ENCODE assay signal across 8 cellular contexts in genomic region chr4:64539234-64539849, GRCh38.
DNase-seq lines count a peak whose midpoint lies in the region; ATAC-seq, FAIRE-seq and TF ChIP-seq lines count a peak whose summit lies in the region.

No MANE protein-coding gene starts in this region.

- H3K9me3 ChIP-seq in MG63, result no peaks in the 10 kb centered on the region

- no peaks in the 10 kb centered on the region for H3K36me3 ChIP-seq in MG63

- H3K4me3 ChIP-seq in MG63, result no peak overlapping the region

- TF ChIP-seq POLR2A in GM12891 (IDR thresholded peaks at IDR 0.05; ENCODE audit: low read depth, low read length) (no peak), GM12892 (IDR thresholded peaks at IDR 0.05; ENCODE audit: low read depth, low read length) (no peak)

- POLR2A ChIA-PET in RWPE1 (lab: Yijun Ruan, JAX; ENCODE audit: low non-redundant PET), result no interaction called here

- CTCF ChIA-PET in RWPE1 (lab: Yijun Ruan, JAX), result interaction anchor here (0.6 to 1.6 kb wide), 13 partner anchors 10 to 1751 kb away, joined by 3 to 7 read pairs (median 3); no protein-coding TSS in a partner anchor

- peak; percentile 96 for ATAC-seq in HG02610 (IDR thresholded peaks at IDR 0.05; ENCODE audit: unreplicated experiment)

- FAIRE-seq in GM12891 (lab: Jason Lieb, UNC), result peak; percentile 86
- FAIRE-seq in GM12892 (lab: Jason Lieb, UNC), result no peak

- H3K27ac ChIP-seq in RWPE1, result no peak overlapping the region

- TF ChIP-seq CTCF in RWPE1 (conservative IDR thresholded peaks at IDR 0.05; ENCODE audit: low read depth), result peak; percentile 82

- no peaks in the 10 kb centered on the region for H3K27me3 ChIP-seq in MG63

- DNase-seq in AG08396 (ENCODE audit: low spot score) (peak; percentile 40), GM12891 (ENCODE audit: insufficient read length, low spot score) (no peak), MG63 (peak; percentile 15), RWPE1 (ENCODE audit: low spot score) (peak; percentile 52), ecto neural progenitor cell (ENCODE audit: low spot score) (peak; percentile 51), medulla oblongata (ENCODE audit: extremely low spot score) (peak; percentile 71), GM12892 (ENCODE audit: insufficient read length) (no peak)

TF ChIP-seq in GM12891, 5 proteins besides CTCF, POLR2A, EP300 and RAD21:
- no peak for TF ChIP-seq POU2F2 (IDR thresholded peaks at IDR 0.05; ENCODE audit: low read depth, low read length)
- no peak for TF ChIP-seq POLR2AphosphoS5 (IDR thresholded peaks at IDR 0.05; ENCODE audit: low read depth, low read length)
- no peak for TF ChIP-seq TAF1 (IDR thresholded peaks at IDR 0.05; ENCODE audit: low read depth, low read length)
- TF ChIP-seq SPI1 (IDR thresholded peaks at IDR 0.05; ENCODE audit: low read depth, low read length), result no peak
- no peak for TF ChIP-seq PAX5 (IDR thresholded peaks at IDR 0.05; ENCODE audit: insufficient read depth, low read length, severe bottlenecking)

Comparison
In these comparisons a context has a peak if more than half of its experiments do, and no peak if none do; other contexts are left out.
1. DNase-seq: peak in AG08396 (single experiment), MG63 (single experiment), RWPE1 (single experiment), ecto neural progenitor cell (single experiment) and medulla oblongata (single experiment); none in GM12891 (single experiment) and GM12892 (single experiment).